ENCODE assay signal across 1 cellular context in genomic region chr19:40445006-40445312, GRCh38.
TF ChIP-seq lines count a peak whose summit lies in the region.

No MANE protein-coding gene starts in this region.

TF ChIP-seq in IMR-90, 13 proteins besides CTCF, POLR2A, EP300 and RAD21 (continued from another document):
- no peak for TF ChIP-seq MAZ (IDR thresholded peaks at IDR 0.05; ENCODE audit: borderline replicate concordance, low read depth, low read length)
- TF ChIP-seq RFX5 (IDR thresholded peaks at IDR 0.05; ENCODE audit: low read depth, low read length), result no peak
- TF ChIP-seq BHLHE40 (IDR thresholded peaks at IDR 0.05; ENCODE audit: low read depth, low read length), result no peak
- no peak for TF ChIP-seq NFE2L2 (IDR thresholded peaks at IDR 0.05; ENCODE audit: low read depth, low read length)
